ENCODE assay signal across 20 cellular contexts in genomic region chr6:79330723-79331122, GRCh38.
"Had no signal": no experiment of that assay in that cellular context is flagged by ENCODE, and none has a peak within 500 bp of the region (broad histone marks: within the 10 kb centered on the region; RNA-seq: fewer than 3 reads in every experiment).

No MANE protein-coding gene starts in this region.

- DNase-seq: activated effector memory CD4-positive, alpha-beta T cell treated with Interleukin-2 at 50 U/mL for 16 hours; activated naive CD4-positive, alpha-beta T cell treated with anti-CD3 and anti-CD28 coated beads for 36 hours; activated T-cell treated with anti-CD3 and anti-CD28 coated beads, Interleukin-2, amount 50 U/mL, for 1 hour; caudate nucleus; dermis blood vessel endothelial cell; effector CD8-positive, alpha-beta T cell; foreskin melanocyte; immature natural killer cell; left ventricle myocardium inferior; naive thymus-derived CD8-positive, alpha-beta T cell; psoas muscle; right cardiac atrium; stimulated activated CD4-positive, alpha-beta T cell treated with anti-CD3 and anti-CD28 coated beads, Interleukin-12 subunit alpha, Interleukin-12 subunit beta, amount 100 ng/mL, for 4 hours; stimulated activated CD4-positive, alpha-beta T cell treated with anti-CD3 and anti-CD28 coated beads, Interleukin-4, amount 100 ng/mL, for 4 hours; stomach; T-cell had no signal

- H3K36me3 ChIP-seq: left ventricle myocardium inferior, stomach, suprapubic skin, tibial nerve had no signal

- FAIRE-seq: urothelium cell line had no signal

- H3K4me3 ChIP-seq: hepatocyte, left ventricle myocardium inferior, psoas muscle, stomach, suprapubic skin, tibial nerve had no signal

- ATAC-seq: naive thymus-derived CD8-positive, alpha-beta T cell; psoas muscle; right cardiac atrium; T-cell had no signal

- H3K27me3 ChIP-seq: hepatocyte, stomach, suprapubic skin, tibial nerve had no signal
